In genomic region chr17:42107597-42108576, GRCh38 we compare ENCODE assay signal across 8 cellular contexts. TPM values are rescaled to one million over a fixed set of nuclear protein-coding genes. Genes with fewer than 3 reads are reported as not detected.
DNase-seq lines count a peak whose midpoint lies in the region; ATAC-seq and TF ChIP-seq lines count a peak whose summit lies in the region.

No MANE protein-coding gene starts in this region.

- peaks cover 7% of the 10 kb centered on the region for H3K4me1 Mint-ChIP-seq in Calu3 (ENCODE audit: low read depth, unreplicated experiment)

- intact Hi-C loops in Calu3 (cut with micrococcal nuclease; ENCODE audit: unreplicated experiment) = no loop called here

- DNase-seq in Calu3 = peak; percentile 41
- DNase-seq in NCI-H1048 (lab: John Stamatoyannopoulos, UW) = peak; percentile 89
- peak; percentile 69 to 89 (median 83) for DNase-seq in T-helper 2 cell
- DNase-seq in amniotic epithelial cell (ENCODE audit: low read depth) = peak; percentile 64
- peak; percentile 100 for DNase-seq in iPS-NIHi7 (ENCODE audit: extremely low spot score)
- peak; percentile 77 to 96 for DNase-seq in stimulated activated CD4-positive, alpha-beta T cell treated with anti-CD3 and anti-CD28 coated beads, Interleukin-15, amount 100 ng/mL, for 48 hours (ENCODE audit: low read depth in 2 of 2)
- no peak for DNase-seq in DMS79 treated with DMSO at 0.1 percent for 48 hours (lab: John Stamatoyannopoulos, UW)

- no peaks in the 10 kb centered on the region for H3K9me3 Mint-ChIP-seq in Calu3 (ENCODE audit: low read depth, unreplicated experiment)

- no peak for TF ChIP-seq CTCF in Calu3 (IDR thresholded peaks at IDR 0.05; ENCODE audit: unreplicated experiment)

- H3K36me3 Mint-ChIP-seq in Calu3 (ENCODE audit: insufficient read depth, unreplicated experiment) = peaks cover 26% of the 10 kb centered on the region

- CTCF ChIA-PET in Calu3 (lab: Charles Lee) = interaction anchor here (0.6 kb wide), 1 partner anchor 242 kb away, joined by 3 read pairs; the partner anchor contains the start of gene KLHL11

- no TSS peak for BruUV-seq in Calu3 (replicated peaks; lab: Mats Ljungman, UMichigan)

- ATAC-seq in GM21825 (IDR thresholded peaks at IDR 0.05; ENCODE audit: unreplicated experiment) = peak; percentile 56

- no peaks in the 10 kb centered on the region for H3K27me3 Mint-ChIP-seq in Calu3 (ENCODE audit: unreplicated experiment)

- no peak overlapping the region for H3K4me3 Mint-ChIP-seq in Calu3 (ENCODE audit: low read depth, unreplicated experiment)

- H3K27ac Mint-ChIP-seq in Calu3 (ENCODE audit: unreplicated experiment) = no peak overlapping the region

RNA-seq across cellular contexts. Expression of gene DHX58, which starts 4.6 kb away (rescaled TPM):
- total RNA-seq in Calu3 (2022) = 45.6 and 77.5 TPM in 2 replicates

RNA-seq across cellular contexts. Expression of gene ZNF385C, which starts 9.6 kb away (rescaled TPM):
- total RNA-seq in Calu3 (2022) = 4.0 and 6.3 TPM in 2 replicates

RNA-seq across cellular contexts. Expression of gene KAT2A, which starts 13.3 kb away (rescaled TPM):
- total RNA-seq in Calu3 (2022) = 94.7 and 100.0 TPM in 2 replicates

RNA-seq across cellular contexts. Expression of gene HSPB9, which starts 14.7 kb away (rescaled TPM):
- total RNA-seq in Calu3 (2022) = 0.54 and 0.69 TPM in 2 replicates

RNA-seq across cellular contexts. Expression of gene RAB5C, which starts 46.9 kb away (rescaled TPM):
- total RNA-seq in Calu3 (2022) = 284 and 315 TPM in 2 replicates
